In genomic region chr2:239856620-239857285, GRCh38 we compare ENCODE assay signal across 26 cellular contexts.
"Had no signal": no experiment of that assay in that cellular context is flagged by ENCODE, and none has a peak within 500 bp of the region (broad histone marks: within the 10 kb centered on the region; RNA-seq: fewer than 3 reads in every experiment).

No MANE protein-coding gene starts in this region.

- H3K27me3 ChIP-seq: brain microvascular endothelial cell, ovary, suprapubic skin, transverse colon, uterus had no signal

- FAIRE-seq: astrocyte, TTC549 had no signal

- H3K36me3 ChIP-seq: brain microvascular endothelial cell, esophagus squamous epithelium, heart right ventricle, lower lobe of right lung, neutrophil, ovary, suprapubic skin, transverse colon, uterus, WERI-Rb-1 had no signal

- ATAC-seq: activated CD4-positive, CD25-positive, alpha-beta regulatory T cell treated with anti-CD3 and anti-CD28 coated beads, Interleukin-2, amount 50 U/mL, for 24 hours; heart right ventricle; lower lobe of right lung; natural killer cell treated with Interleukin-12 subunit alpha and Interleukin-12 subunit beta and Interleukin-15 and Interleukin-18, amount 100 ng/mL, for 72 hours had no signal

- DNase-seq: activated CD4-positive, alpha-beta T cell treated with anti-CD3 and anti-CD28 coated beads for 48 hours; activated CD4-positive, alpha-beta T cell treated with anti-CD3 and anti-CD28 coated beads, Interleukin-2, amount 50 U/mL, for 48 hours; activated gamma-delta T cell; activated naive CD4-positive, alpha-beta T cell treated with anti-CD3 and anti-CD28 coated beads, Interleukin-2, amount 10 ng/mL, durations not matched to agents 7 days and 5 days; activated naive CD8-positive, alpha-beta T cell treated with anti-CD3 and anti-CD28 coated beads, Interleukin-2, amount 10 ng/mL, durations not matched to agents 7 days and 5 days; activated T-cell treated with anti-CD3 and anti-CD28 coated beads, Interleukin-2, amount 50 U/mL, for 24 hours; brain microvascular endothelial cell; cortex of kidney; esophagus squamous epithelium; foreskin melanocyte; heart right ventricle; lower lobe of right lung; mesenchymal stem cell; ovary; stimulated activated naive CD4-positive, alpha-beta T cell; transverse colon; uterus; WERI-Rb-1 had no signal

- H3K4me3 ChIP-seq: esophagus squamous epithelium, heart right ventricle, lower lobe of right lung, ovary, psoas muscle, SK-N-MC, suprapubic skin, transverse colon, uterus had no signal

- H3K4me1 ChIP-seq: esophagus squamous epithelium, heart right ventricle, lower lobe of right lung, psoas muscle, suprapubic skin, transverse colon, uterus had no signal

- H3K27ac ChIP-seq: brain microvascular endothelial cell, heart right ventricle, lower lobe of right lung, neutrophil, ovary, psoas muscle, SK-N-MC, transverse colon, uterus had no signal

- H3K9me3 ChIP-seq: esophagus squamous epithelium, lower lobe of right lung, neutrophil, ovary, psoas muscle, suprapubic skin, transverse colon, uterus had no signal
